Comparison of ENCODE assay signal across 10 cellular contexts in genomic region chr14:52315355-52315718, GRCh38. TPM values are rescaled to one million over a fixed set of nuclear protein-coding genes. Genes with fewer than 3 reads are reported as not detected.
DNase-seq lines count a peak whose midpoint lies in the region; ATAC-seq, FAIRE-seq and TF ChIP-seq lines count a peak whose summit lies in the region.
"Had no signal": no experiment of that assay in that cellular context is flagged by ENCODE, and none has a peak within 500 bp of the region (broad histone marks: within the 10 kb centered on the region; RNA-seq: fewer than 3 reads in every experiment).

No MANE protein-coding gene starts in this region.

- peak overlapping the region; percentile 8 to 15 for H3K9ac ChIP-seq in kidney (ENCODE audit: low read length in 2 of 2)

- H3K27me3 Mint-ChIP-seq in activated CD4-positive, alpha-beta T cell treated with anti-CD3 and anti-CD28 coated beads for 36 hours = peaks cover 53% of the 10 kb centered on the region

- peak overlapping the region; percentile 87 for H3K4me3 Mint-ChIP-seq in activated CD4-positive, alpha-beta T cell treated with anti-CD3 and anti-CD28 coated beads for 36 hours

- H3K27ac Mint-ChIP-seq in activated CD4-positive, alpha-beta T cell treated with anti-CD3 and anti-CD28 coated beads for 36 hours = peak overlapping the region; percentile 80
- peak overlapping the region in 1 of 2 donors; percentile 73 for H3K27ac Mint-ChIP-seq in activated naive CD4-positive, alpha-beta T cell treated with anti-CD3 and anti-CD28 coated beads, Interleukin-2, amount 50 U/mL, for 72 hours

- ATAC-seq in activated CD4-positive, alpha-beta T cell treated with anti-CD3 and anti-CD28 coated beads for 36 hours = no peak
- ATAC-seq in activated naive CD4-positive, alpha-beta T cell treated with anti-CD3 and anti-CD28 coated beads, Interleukin-2, amount 50 U/mL, for 72 hours = peak; percentile 11 to 32
- peak; percentile 18 for ATAC-seq in thoracic aorta (ENCODE audit: insufficient number of reproducible peaks, low FRiP score, low read depth)

- H3K27ac ChIP-seq in kidney (ENCODE audit: low read depth in 2 of 2, low read length in 2 of 2) (no peak overlapping the region), thoracic aorta (no peak overlapping the region)

- H3K9me3 Mint-ChIP-seq in activated CD4-positive, alpha-beta T cell treated with anti-CD3 and anti-CD28 coated beads for 36 hours (ENCODE audit: low read depth) = no peaks in the 10 kb centered on the region
- H3K9me3 Mint-ChIP-seq in activated naive CD4-positive, alpha-beta T cell treated with anti-CD3 and anti-CD28 coated beads, Interleukin-2, amount 50 U/mL, for 72 hours = no peaks in the 10 kb centered on the region

- H3K36me3 ChIP-seq in kidney (ENCODE audit: control insufficient read depth in 1 of 2, insufficient read depth in 2 of 2, low read length in 2 of 2) (no peaks in the 10 kb centered on the region), thoracic aorta (no peaks in the 10 kb centered on the region)

- intact Hi-C loops in activated CD4-positive, alpha-beta T cell treated with anti-CD3 and anti-CD28 coated beads for 36 hours (cut with DNase I, micrococcal nuclease) = loop anchor here in 1 of 2 experiments (1.0 to 5.0 kb wide), 2 partner anchors 10 to 37 kb away; no protein-coding TSS in a partner anchor
- intact Hi-C loops in kidney (cut with DNase I) = no loop called here

- H3K4me3 ChIP-seq in kidney (ENCODE audit: low read length in 2 of 2) = peak overlapping the region; percentile 43 to 64
- peak overlapping the region; percentile 76 for H3K4me3 ChIP-seq in thoracic aorta

- H3K4me1 ChIP-seq in kidney (ENCODE audit: control insufficient read depth in 1 of 2, insufficient read depth in 1 of 2, low read depth in 1 of 2, low read length in 2 of 2) = peaks cover 0 to 14% of the 10 kb centered on the region in 2 donors
- H3K4me1 ChIP-seq in thoracic aorta (ENCODE audit: control insufficient read depth in 1 of 2, low read depth in 2 of 2) = peaks cover 0 to 22% of the 10 kb centered on the region in 2 donors
- H3K4me1 ChIP-seq: A549 had no signal

- CTCF ChIA-PET in activated CD4-positive, alpha-beta T cell treated with anti-CD3 and anti-CD28 coated beads for 36 hours (lab: Charles Lee) = interaction anchor here (1.4 kb wide), 2 partner anchors 15 to 35 kb away, joined by 4 to 5 read pairs; no protein-coding TSS in a partner anchor
- CTCF ChIA-PET in HEK293T (lab: Yijun Ruan, JAX) = no interaction called here

- H3K36me3 Mint-ChIP-seq in activated CD4-positive, alpha-beta T cell treated with anti-CD3 and anti-CD28 coated beads for 36 hours (ENCODE audit: low read depth) = no peaks in the 10 kb centered on the region
- peaks cover 7 to 12% of the 10 kb centered on the region in 2 donors for H3K36me3 Mint-ChIP-seq in activated naive CD4-positive, alpha-beta T cell treated with anti-CD3 and anti-CD28 coated beads, Interleukin-2, amount 50 U/mL, for 72 hours

- no peak for DNase-seq in activated CD4-positive, alpha-beta T cell treated with anti-CD3 and anti-CD28 coated beads for 36 hours
- DNase-seq in activated CD4-positive, alpha-beta T cell treated with anti-CD3 and anti-CD28 coated beads, Interleukin-2, amount 50 U/mL, for 1 hour = no peak
- no peak for DNase-seq in activated naive CD4-positive, alpha-beta T cell treated with anti-CD3 and anti-CD28 coated beads, Interleukin-2, amount 50 U/mL, for 72 hours (ENCODE audit: low spot score in 2 of 2)
- no peak for DNase-seq in kidney
- no peak for DNase-seq in thoracic aorta (ENCODE audit: low spot score)
- DNase-seq in HEK293T (ENCODE audit: extremely low spot score) = no peak
- DNase-seq in NCI-H2196 treated with DMSO at 0.1 percent for 48 hours (lab: John Stamatoyannopoulos, UW; ENCODE audit: unreplicated experiment) = no peak
- DNase-seq in iPS-NIHi7 (ENCODE audit: extremely low spot score) = no peak
- DNase-seq: KG1 had no signal

- H3K4me1 Mint-ChIP-seq in activated CD4-positive, alpha-beta T cell treated with anti-CD3 and anti-CD28 coated beads for 36 hours = peaks cover 50% of the 10 kb centered on the region

- POLR2A ChIA-PET in activated CD4-positive, alpha-beta T cell treated with anti-CD3 and anti-CD28 coated beads for 36 hours (lab: Charles Lee) = no interaction called here
- POLR2A ChIA-PET in HEK293T (lab: Yijun Ruan, JAX) = no interaction called here

- no peaks in the 10 kb centered on the region for H3K9me3 ChIP-seq in kidney (ENCODE audit: control insufficient read depth in 1 of 2, low read length in 2 of 2)
- H3K9me3 ChIP-seq in thoracic aorta = no peaks in the 10 kb centered on the region
- H3K9me3 ChIP-seq: A549 had no signal

- H3K27me3 ChIP-seq in thoracic aorta (replicated peaks; ENCODE audit: insufficient read depth) = no peaks in the 10 kb centered on the region

- no peak for FAIRE-seq in kidney (lab: Jason Lieb, UNC)
- FAIRE-seq: A549 had no signal

- TF ChIP-seq CTCF in kidney (IDR thresholded peaks at IDR 0.05; ENCODE audit: borderline replicate concordance, extremely low read depth, insufficient read depth) = no peak
- no peak for TF ChIP-seq CTCF in thoracic aorta (IDR thresholded peaks at IDR 0.05)

TF ChIP-seq in HEK293T, 16 proteins besides CTCF, POLR2A, EP300 and RAD21:
- TF ChIP-seq ELF4 (IDR thresholded peaks at IDR 0.05) (no peak), FOXK2 (IDR thresholded peaks at IDR 0.05) (no peak), SP1 (IDR thresholded peaks at IDR 0.05) (no peak), PKNOX1 (IDR thresholded peaks at IDR 0.05) (no peak), SUZ12 (IDR thresholded peaks at IDR 0.05) (no peak), ARNT (IDR thresholded peaks at IDR 0.05) (no peak), FOXM1 (IDR thresholded peaks at IDR 0.05; ENCODE audit: borderline replicate concordance) (no peak), ZNF384 (IDR thresholded peaks at IDR 0.05) (no peak), BHLHE40 (IDR thresholded peaks at IDR 0.05; ENCODE audit: borderline replicate concordance) (no peak), CTBP1 (IDR thresholded peaks at IDR 0.05; ENCODE audit: borderline replicate concordance) (no peak), L3MBTL2 (conservative IDR thresholded peaks at IDR 0.05) (no peak)

RNA-seq across cellular contexts. Expression of gene PTGER2, which starts 1.2 kb away (rescaled TPM):
- total RNA-seq in activated CD4-positive, alpha-beta T cell treated with anti-CD3 and anti-CD28 coated beads for 36 hours = 1 to 10 TPM; 2.4 TPM
- total RNA-seq in activated naive CD4-positive, alpha-beta T cell treated with anti-CD3 and anti-CD28 coated beads, Interleukin-2, amount 50 U/mL, for 72 hours = 1 to 10 TPM; 1.2 to 2.5 TPM
- total RNA-seq in kidney = 10.0 TPM
- polyA plus RNA-seq in kidney (ENCODE audit: insufficient read depth, low read depth, low replicate concordance) = 3.4 TPM
- 1 to 10 TPM; 3.3 to 4.3 TPM for total RNA-seq in thoracic aorta

RNA-seq across cellular contexts. Expression of gene PTGDR, which starts 47.8 kb away (rescaled TPM):
- not detected for total RNA-seq in activated CD4-positive, alpha-beta T cell treated with anti-CD3 and anti-CD28 coated beads for 36 hours
- total RNA-seq in activated naive CD4-positive, alpha-beta T cell treated with anti-CD3 and anti-CD28 coated beads, Interleukin-2, amount 50 U/mL, for 72 hours = under 1 TPM in 1 of 2 donors, not detected in 1; 0.18 TPM
- 3.1 TPM for total RNA-seq in kidney
- polyA plus RNA-seq in kidney (ENCODE audit: insufficient read depth, low read depth, low replicate concordance) = 0.22 TPM
- 1 to 10 TPM; 2.0 to 2.9 TPM for total RNA-seq in thoracic aorta
- polyA plus RNA-seq: A549 had no signal
